Comparison of ENCODE assay signal across 11 cellular contexts in the genomic region with DNA sequence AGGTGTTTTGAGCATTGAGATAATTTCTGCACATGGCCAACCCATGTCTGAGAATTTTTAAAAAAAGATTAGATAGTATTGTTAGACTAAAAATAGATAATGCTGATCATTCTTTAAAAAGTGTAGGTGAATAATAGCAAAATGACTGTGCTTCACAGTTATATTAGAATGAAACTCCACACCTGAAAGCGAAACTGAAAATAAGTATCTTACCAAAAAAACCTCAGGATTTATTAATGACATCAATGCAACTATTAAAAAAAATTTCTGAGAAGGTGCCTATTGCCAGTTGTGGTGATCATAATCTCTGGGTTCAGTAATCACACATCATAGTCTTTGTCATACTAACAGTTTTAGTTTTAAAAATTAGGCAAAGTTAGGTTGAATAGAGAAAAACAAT. TPM values are rescaled to one million over a fixed set of nuclear protein-coding genes. Genes with fewer than 3 reads are reported as not detected.
A peak's percentile ranks its signal among the peaks of the same experiment; 100 is the strongest.
DNase-seq lines count a peak whose midpoint lies in the region; ATAC-seq and TF ChIP-seq lines count a peak whose summit lies in the region.
"Had no signal": no experiment of that assay in that cellular context is flagged by ENCODE, and none has a peak within 500 bp of the region (broad histone marks: within the 10 kb centered on the region; RNA-seq: fewer than 3 reads in every experiment).

No MANE protein-coding gene starts in this region.

- H4K20me1 ChIP-seq in KMS-11 (ENCODE audit: insufficient read depth), result no peaks in the 10 kb centered on the region

- ATAC-seq in GM18502 (IDR thresholded peaks at IDR 0.05; ENCODE audit: poor library complexity, unreplicated experiment) (peak; percentile 88), GM19452 (IDR thresholded peaks at IDR 0.05; ENCODE audit: unreplicated experiment) (peak; percentile 87), HG02885 (IDR thresholded peaks at IDR 0.05; ENCODE audit: poor library complexity, unreplicated experiment) (peak; percentile 89), left colon (no peak)

- H3K4me3 ChIP-seq in KMS-11 (IDR thresholded peaks at IDR 0.05; ENCODE audit: insufficient read depth, low read depth, low read length), result peak overlapping the region; percentile 33
- H3K4me3 ChIP-seq: SJSA1, upper lobe of left lung had no signal

- H3K27ac ChIP-seq in KMS-11, result peak overlapping the region; percentile 34; the same call in 1 of the 2 replicates
- H3K27ac ChIP-seq: SJSA1, upper lobe of left lung had no signal

- H3K9ac ChIP-seq in KMS-11, result no peak overlapping the region

- DNase-seq in NCI-H2081 treated with DMSO at 0.1 percent for 48 hours (lab: John Stamatoyannopoulos, UW) (no peak), left colon (no peak), NCI-H1105 treated with DMSO at 0.1 percent for 48 hours (lab: John Stamatoyannopoulos, UW) (no peak), erythroblast (lab: John Stamatoyannopoulos, UW) (no peak)
- DNase-seq: activated CD4-positive, alpha-beta memory T cell treated with anti-CD3 and anti-CD28 coated beads, Interleukin-2, amount 10 ng/mL, durations not matched to agents 7 days and 5 days; upper lobe of left lung had no signal

- intact Hi-C loops in left colon (cut with DNase I, micrococcal nuclease), result no loop called here

- no peaks in the 10 kb centered on the region for H3K27me3 ChIP-seq in KMS-11 (ENCODE audit: insufficient read depth, low read depth)
- H3K27me3 ChIP-seq: SJSA1, upper lobe of left lung had no signal

- H3K4me2 ChIP-seq in KMS-11, result peak overlapping the region; percentile 50

- TF ChIP-seq POLR2A in erythroblast (IDR thresholded peaks at IDR 0.05; ENCODE audit: low read length), result no peak

- no peak overlapping the region for H2AFZ ChIP-seq in KMS-11 (ENCODE audit: low read depth)

- no peaks in the 10 kb centered on the region for H3K79me2 ChIP-seq in KMS-11 (ENCODE audit: insufficient read depth, low read depth)

- H3K36me3 ChIP-seq in KMS-11 (ENCODE audit: insufficient read depth), result no peaks in the 10 kb centered on the region
- H3K36me3 ChIP-seq: SJSA1, upper lobe of left lung had no signal

- peaks cover 51% of the 10 kb centered on the region for H3K4me1 ChIP-seq in KMS-11 (ENCODE audit: low read depth, poor library complexity, severe bottlenecking)
- H3K4me1 ChIP-seq: SJSA1, upper lobe of left lung had no signal

- TF ChIP-seq CTCF in KMS-11 (conservative IDR thresholded peaks at IDR 0.05; ENCODE audit: low read depth, low read length), result no peak

RNA-seq across cellular contexts. Expression of a gene that starts 36.5 kb away (rescaled TPM):
- total RNA-seq in left colon, result 1 to 10 TPM; 3.6 to 5.8 TPM
